1 cellular context compared by ENCODE assay signal in genomic region chr6:100382031-100382430, GRCh38.
TF ChIP-seq lines count a peak whose summit lies in the region.

No MANE protein-coding gene starts in this region.

TF ChIP-seq in IMR-90, 13 proteins besides CTCF, POLR2A, EP300 and RAD21 (continued from another document):
- TF ChIP-seq USF2 (IDR thresholded peaks at IDR 0.05; ENCODE audit: low read depth, low read length), result peak; percentile 42; the same call in 1 of the 2 replicates
